In genomic region chr7:107824858-107825257, GRCh38 we compare ENCODE assay signal across 2 cellular contexts.
TF ChIP-seq lines count a peak whose summit lies in the region.

No MANE protein-coding gene starts in this region.

TF ChIP-seq in HepG2, 621 proteins besides CTCF, POLR2A, EP300 and RAD21:
- no peak for TF ChIP-seq ZNF674 (CRISPR knock-in tag; IDR thresholded peaks at IDR 0.05; ENCODE audit: low read depth)
- TF ChIP-seq DMTF1 (CRISPR knock-in tag; IDR thresholded peaks at IDR 0.05): no peak
- TF ChIP-seq ZSCAN22 (CRISPR knock-in tag; IDR thresholded peaks at IDR 0.05): no peak
- TF ChIP-seq ZNF543 (CRISPR knock-in tag; IDR thresholded peaks at IDR 0.05): peak; percentile 96
- TF ChIP-seq ZNF335 (CRISPR knock-in tag; IDR thresholded peaks at IDR 0.05): no peak
TF ChIP-seq in HepG2: peak in this region for 1.

TF ChIP-seq in K562, 482 proteins besides CTCF, POLR2A, EP300 and RAD21:
- TF ChIP-seq GABPB2 (CRISPR knock-in tag; conservative IDR thresholded peaks at IDR 0.05) (no peak), RBM25 (IDR thresholded peaks at IDR 0.05; ENCODE audit: low read depth, low read length, severe bottlenecking) (peak; percentile 19), BRD9 (IDR thresholded peaks at IDR 0.05; ENCODE audit: low read depth, partially characterized antibody) (no peak), ETV1 (tag; conservative IDR thresholded peaks at IDR 0.05; ENCODE audit: low read depth) (no peak), HMGN3 (IDR thresholded peaks at IDR 0.05; ENCODE audit: borderline replicate concordance, extremely low read depth, insufficient read length, low read depth, low read length) (no peak)
